ENCODE assay signal across 8 cellular contexts in genomic region chr5:90528704-90529233, GRCh38. TPM values are rescaled to one million over a fixed set of nuclear protein-coding genes. Genes with fewer than 3 reads are reported as not detected.
DNase-seq lines count a peak whose midpoint lies in the region; ATAC-seq and TF ChIP-seq lines count a peak whose summit lies in the region.

No MANE protein-coding gene starts in this region.

- H3K4me3 ChIP-seq in esophagus squamous epithelium: peak overlapping the region; percentile 73 to 94 (median 81)
- peak overlapping the region; percentile 90 to 91 for H3K4me3 ChIP-seq in neuronal stem cell (ENCODE audit: low read length in 2 of 2)

- intact Hi-C loops in activated B cell treated with CpG ODN at 0.5 μM for 24 hours (cut with micrococcal nuclease): loop anchor here (1.0 to 5.0 kb wide), 6 partner anchors 23 to 1799 kb away; partner anchors contain the start of genes CETN3, MBLAC2 and POLR3G
- intact Hi-C loops in esophagus squamous epithelium (cut with DNase I): no loop called here

- DNase-seq in stimulated activated CD4-positive, alpha-beta T cell treated with anti-CD3 and anti-CD28 coated beads, Interleukin-2, amount 100 ng/mL, for 48 hours: peak; percentile 1 to 5
- no peak for DNase-seq in stimulated activated CD4-positive, alpha-beta T cell treated with anti-CD3 and anti-CD28 coated beads, Interleukin-15, amount 100 ng/mL, for 24 hours
- no peak for DNase-seq in activated B cell treated with CpG ODN at 0.5 μM for 24 hours
- DNase-seq in esophagus squamous epithelium (lab: John Stamatoyannopoulos, UW): no peak
- DNase-seq in neuronal stem cell (ENCODE audit: low spot score): no peak
- DNase-seq in ureter (ENCODE audit: low spot score): no peak
- no peak for DNase-seq in putamen (ENCODE audit: low spot score)

- H3K4ac ChIP-seq in neuronal stem cell (ENCODE audit: low read length): no peak overlapping the region

- peaks cover 14% of the 10 kb centered on the region for H3K27me3 Mint-ChIP-seq in activated B cell treated with CpG ODN at 0.5 μM for 24 hours

- peak overlapping the region; percentile 92 to 97 (median 94) for H3K27ac ChIP-seq in esophagus squamous epithelium
- no peak overlapping the region for H3K27ac ChIP-seq in neuronal stem cell (replicated peaks; ENCODE audit: low read length)

- no peak overlapping the region for H2BK120ac ChIP-seq in neuronal stem cell (ENCODE audit: low read depth, low read length)

- H3K36me3 Mint-ChIP-seq in activated B cell treated with CpG ODN at 0.5 μM for 24 hours (ENCODE audit: low read depth): peaks cover 26% of the 10 kb centered on the region

- no peak overlapping the region for H3K14ac ChIP-seq in neuronal stem cell (ENCODE audit: low read length)

- peaks cover 33% of the 10 kb centered on the region for H3K4me1 Mint-ChIP-seq in activated B cell treated with CpG ODN at 0.5 μM for 24 hours

- H3K18ac ChIP-seq in neuronal stem cell (ENCODE audit: low read length): peak overlapping the region; percentile 91

- H2BK15ac ChIP-seq in neuronal stem cell (ENCODE audit: low read length): no peak overlapping the region

- H3K9me3 ChIP-seq in esophagus squamous epithelium (no peaks in the 10 kb centered on the region), neuronal stem cell (replicated peaks in 1 of 2; ENCODE audit: control insufficient read depth in 2 of 2, insufficient read depth in 1 of 2, low read depth in 1 of 2, low read length in 2 of 2) (peaks cover 0 to 4% of the 10 kb centered on the region in 2 donors)

- no peak for TF ChIP-seq POLR2A in esophagus squamous epithelium (IDR thresholded peaks at IDR 0.05)

- H3K9me3 Mint-ChIP-seq in activated B cell treated with CpG ODN at 0.5 μM for 24 hours: no peaks in the 10 kb centered on the region

- H3K4me3 Mint-ChIP-seq in activated B cell treated with CpG ODN at 0.5 μM for 24 hours: peak overlapping the region; percentile 100

- H3K23ac ChIP-seq in neuronal stem cell (ENCODE audit: low read depth, low read length, poor library complexity): peak overlapping the region; percentile 98

- CTCF ChIA-PET in activated B cell treated with CpG ODN at 0.5 μM for 24 hours (lab: Charles Lee): interaction anchor here (1.4 kb wide), 1 partner anchor 56 kb away, joined by 3 read pairs; no protein-coding TSS in a partner anchor

- no peak overlapping the region for H2BK5ac ChIP-seq in neuronal stem cell (ENCODE audit: low read length)

- H4K8ac ChIP-seq in neuronal stem cell (ENCODE audit: low read depth, low read length): no peak overlapping the region

- peaks cover 0 to 38% (median 20%) of the 10 kb centered on the region in 3 donors for H3K4me1 ChIP-seq in esophagus squamous epithelium
- H3K4me1 ChIP-seq in neuronal stem cell (ENCODE audit: control insufficient read depth in 2 of 2, insufficient read depth in 1 of 2, low read depth in 1 of 2, low read length in 2 of 2): peaks cover 2 to 6% of the 10 kb centered on the region in 2 donors

- H3K9ac ChIP-seq in neuronal stem cell (ENCODE audit: low read depth, low read length, poor library complexity): peak overlapping the region; percentile 93

- TF ChIP-seq CTCF in activated B cell treated with CpG ODN at 0.5 μM for 24 hours (IDR thresholded peaks at IDR 0.05) (no peak), esophagus squamous epithelium (IDR thresholded peaks at IDR 0.05) (no peak)

- peak overlapping the region; percentile 94 for H2AFZ ChIP-seq in neuronal stem cell (ENCODE audit: low read length)

- no peak overlapping the region for H2BK12ac ChIP-seq in neuronal stem cell (ENCODE audit: low read length)

- peak overlapping the region; percentile 98 for H3K4me2 ChIP-seq in neuronal stem cell (ENCODE audit: insufficient read depth, low read length, poor library complexity, severe bottlenecking)

- H3K27ac Mint-ChIP-seq in activated B cell treated with CpG ODN at 0.5 μM for 24 hours: peak overlapping the region; percentile 71

- POLR2A ChIA-PET in activated B cell treated with CpG ODN at 0.5 μM for 24 hours (lab: Charles Lee): interaction anchor here (1.6 to 2.6 kb wide), 3 partner anchors 54 to 854 kb away, joined by 5 to 31 read pairs (median 10); partner anchors contain the start of genes ARRDC3, CETN3, MBLAC2 and POLR3G

- WGBS in esophagus squamous epithelium, 2 donors: 0 to 1% methylated on average over 16 to 17 of the region's 17 CpGs
- no CpG with 5 or more reads among the region's 17 CpGs for WGBS in neuronal stem cell (ENCODE audit: extremely low coverage in 2 of 2, insufficient read length in 2 of 2, insufficient replicate concordance in 1 of 2), 2 donors

- H3K27me3 ChIP-seq in esophagus squamous epithelium (peaks cover 0 to 17% (median 0%) of the 10 kb centered on the region in 4 donors), neuronal stem cell (ENCODE audit: control insufficient read depth in 3 of 3, insufficient read depth in 3 of 3, low read depth in 1 of 3, low read length in 3 of 3) (no peaks in the 10 kb centered on the region)

- H3K36me3 ChIP-seq in esophagus squamous epithelium: peaks cover 0 to 18% (median 0%) of the 10 kb centered on the region in 3 donors
- H3K36me3 ChIP-seq in neuronal stem cell (replicated peaks in 1 of 2; ENCODE audit: control insufficient read depth in 2 of 2, insufficient read depth in 2 of 2, low read length in 2 of 2): peaks cover 0 to 16% of the 10 kb centered on the region in 2 donors

- H2AK5ac ChIP-seq in neuronal stem cell (ENCODE audit: low read depth, low read length): no peak overlapping the region

- H4K91ac ChIP-seq in neuronal stem cell (ENCODE audit: low read depth, low read length, poor library complexity): no peak overlapping the region

- peaks cover 4% of the 10 kb centered on the region for H3K79me1 ChIP-seq in neuronal stem cell (ENCODE audit: low read depth, low read length)

- ATAC-seq in HG03439 (IDR thresholded peaks at IDR 0.05; ENCODE audit: unreplicated experiment): peak; percentile 3
- ATAC-seq in activated B cell treated with CpG ODN at 0.5 μM for 24 hours (ENCODE audit: low read depth): no peak

RNA-seq across cellular contexts. Expression of gene LYSMD3, which starts 0.6 kb away (rescaled TPM):
- total RNA-seq in activated B cell treated with CpG ODN at 0.5 μM for 24 hours (18.3 and 18.4 TPM in 2 replicates), esophagus squamous epithelium (10 to 100 TPM in 3 of 4 donors, 1 to 10 TPM in 1; 8.3 to 17.0 (median 14.2) TPM), ureter (15.1 TPM)
- polyA plus RNA-seq in neuronal stem cell (2013, experiment 1 of 2): 7.0 TPM
- 7.3 TPM for polyA plus RNA-seq in neuronal stem cell (2013, experiment 2 of 2)

RNA-seq across cellular contexts. Expression of gene ADGRV1, which starts 29.8 kb away (rescaled TPM):
- 0.13 TPM in 1 of 2 replicates, not detected in the other for total RNA-seq in activated B cell treated with CpG ODN at 0.5 μM for 24 hours
- total RNA-seq in esophagus squamous epithelium: 10 to 100 TPM in 1 of 4 donors, 1 to 10 TPM in 3; 1.9 to 14.1 (median 4.0) TPM
- 12.6 TPM for polyA plus RNA-seq in neuronal stem cell (2013, experiment 1 of 2)
- polyA plus RNA-seq in neuronal stem cell (2013, experiment 2 of 2): 12.8 TPM
- total RNA-seq in ureter: 4.7 TPM

RNA-seq across cellular contexts. Expression of gene POLR3G, which starts 54.1 kb away (rescaled TPM):
- 2.9 and 3.1 TPM in 2 replicates for total RNA-seq in activated B cell treated with CpG ODN at 0.5 μM for 24 hours
- 1 to 10 TPM; 1.1 to 9.3 (median 6.4) TPM for total RNA-seq in esophagus squamous epithelium
- polyA plus RNA-seq in neuronal stem cell (2013, experiment 1 of 2): 1.6 TPM
- 1.9 TPM for polyA plus RNA-seq in neuronal stem cell (2013, experiment 2 of 2)
- total RNA-seq in ureter: 2.1 TPM

RNA-seq across cellular contexts. Expression of gene MBLAC2, which starts 54.2 kb away (rescaled TPM):
- total RNA-seq in activated B cell treated with CpG ODN at 0.5 μM for 24 hours: 6.4 and 7.3 TPM in 2 replicates
- 10 to 100 TPM in 1 of 4 donors, 1 to 10 TPM in 3; 4.5 to 10.5 (median 6.5) TPM for total RNA-seq in esophagus squamous epithelium
- 4.9 TPM for polyA plus RNA-seq in neuronal stem cell (2013, experiment 1 of 2)
- 5.1 TPM for polyA plus RNA-seq in neuronal stem cell (2013, experiment 2 of 2)
- 7.8 TPM for total RNA-seq in ureter

Comparison
In these comparisons a context has a peak if more than half of its experiments do, and no peak if none do; other contexts are left out.
1. DNase-seq: peak in stimulated activated CD4-positive, alpha-beta T cell treated with anti-CD3 and anti-CD28 coated beads, Interleukin-2, amount 100 ng/mL, for 48 hours (2 of 2); none in stimulated activated CD4-positive, alpha-beta T cell treated with anti-CD3 and anti-CD28 coated beads, Interleukin-15, amount 100 ng/mL, for 24 hours (single experiment), activated B cell treated with CpG ODN at 0.5 μM for 24 hours (single experiment), esophagus squamous epithelium (single experiment), neuronal stem cell (single experiment), ureter (single experiment) and putamen (single experiment).